22 cellular contexts compared by ENCODE assay signal in genomic region chr6:134310817-134311216, GRCh38.
"Had no signal": no experiment of that assay in that cellular context is flagged by ENCODE, and none has a peak within 500 bp of the region (broad histone marks: within the 10 kb centered on the region; RNA-seq: fewer than 3 reads in every experiment).

No MANE protein-coding gene starts in this region.

- H3K36me3 ChIP-seq: gastrocnemius medialis, heart left ventricle, pancreas, thoracic aorta, tibial nerve, upper lobe of left lung, uterus had no signal

- H3K27me3 ChIP-seq: gastrocnemius medialis, heart left ventricle, pancreas, tibial nerve, upper lobe of left lung, uterus had no signal

- H3K4me3 ChIP-seq: gastrocnemius medialis, heart left ventricle, hepatocyte, lung, pancreas, smooth muscle cell, thoracic aorta, tibial nerve, upper lobe of left lung, uterus had no signal

- H3K27ac ChIP-seq: gastrocnemius medialis, heart left ventricle, hepatocyte, pancreas, thoracic aorta, upper lobe of left lung, uterus had no signal

- H3K4me1 ChIP-seq: gastrocnemius medialis, upper lobe of left lung, uterus had no signal

- DNase-seq: cortex of kidney; effector CD4-positive, alpha-beta T cell; gastrocnemius medialis; heart left ventricle; kidney; natural killer cell; pancreas; stimulated activated CD4-positive, alpha-beta T cell treated with anti-CD3 and anti-CD28 coated beads, Interleukin-12 subunit alpha, Interleukin-12 subunit beta, amount 100 ng/mL, for 4 hours; stimulated activated CD4-positive, alpha-beta T cell treated with anti-CD3 and anti-CD28 coated beads, Interleukin-1b, Interleukin-23, amount 100 ng/mL, for 48 hours; stimulated activated CD4-positive, alpha-beta T cell treated with anti-CD3 and anti-CD28 coated beads, Interleukin-4, amount 100 ng/mL, for 1 hour; stimulated activated CD8-positive, alpha-beta memory T cell treated with anti-CD3 and anti-CD28 coated beads, Interleukin-4, amount 100 ng/mL, for 48 hours; stimulated activated naive CD4-positive, alpha-beta T cell; stimulated activated naive CD8-positive, alpha-beta T cell treated with anti-CD3 and anti-CD28 coated beads, Interleukin-15, amount 100 ng/mL, for 72 hours; upper lobe of left lung; uterus had no signal

- H3K9me3 ChIP-seq: gastrocnemius medialis, heart left ventricle, pancreas, thoracic aorta, tibial nerve, upper lobe of left lung, uterus had no signal

- FAIRE-seq: kidney, pancreas had no signal

- ATAC-seq: gastrocnemius medialis; heart left ventricle; left lobe of liver; natural killer cell; pancreas; sciatic nerve; stimulated activated naive CD8-positive, alpha-beta T cell treated with anti-CD3 and anti-CD28 coated beads, Interleukin-15, amount 100 ng/mL, for 72 hours had no signal
